ENCODE assay signal across 10 cellular contexts in the genomic region with DNA sequence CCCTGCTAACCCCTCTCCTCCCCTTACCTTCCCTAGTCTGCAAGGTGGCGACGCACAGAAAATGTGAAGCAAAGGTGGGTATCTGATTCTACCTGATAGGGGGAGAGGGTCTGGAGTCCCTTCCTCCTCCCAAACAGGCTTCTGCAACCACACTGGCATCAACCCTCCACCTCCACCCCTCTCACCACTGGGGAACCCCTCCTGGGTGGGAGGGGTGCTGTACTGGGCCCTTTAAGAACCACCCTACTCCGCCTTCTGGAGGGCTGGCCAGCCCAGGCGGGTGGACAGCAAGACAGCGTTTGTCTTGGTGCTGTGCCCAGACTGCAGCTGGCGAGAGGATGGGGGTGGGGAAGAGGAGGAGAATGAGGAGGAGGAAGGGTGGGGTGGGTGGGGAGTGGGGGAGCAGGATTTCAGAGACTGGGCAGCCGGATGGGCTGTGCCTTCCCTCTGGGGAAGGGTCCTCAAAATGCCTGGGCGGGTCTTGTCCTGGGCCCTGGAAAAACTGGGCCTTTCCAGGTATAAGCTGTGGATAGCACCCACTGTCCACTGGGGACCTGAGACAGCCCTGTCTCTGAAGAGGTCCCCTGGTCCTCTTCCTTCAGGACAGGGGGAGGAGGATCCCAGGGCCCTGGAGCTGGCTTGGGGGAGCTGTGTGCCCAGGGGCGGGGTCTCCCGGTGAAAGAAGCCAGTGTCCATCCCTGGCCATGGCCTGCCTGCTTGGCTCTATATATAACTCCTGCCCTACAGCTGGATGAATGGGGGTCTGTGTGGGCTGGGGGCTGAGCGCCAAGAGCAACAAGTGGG. TPM values are rescaled to one million over a fixed set of nuclear protein-coding genes. Genes with fewer than 3 reads are reported as not detected.
DNase-seq lines count a peak whose midpoint lies in the region; ATAC-seq and TF ChIP-seq lines count a peak whose summit lies in the region.
"Had no signal": no experiment of that assay in that cellular context is flagged by ENCODE, and none has a peak within 500 bp of the region (broad histone marks: within the 10 kb centered on the region; RNA-seq: fewer than 3 reads in every experiment).

No MANE protein-coding gene starts in this region.

- H3K9me3 Mint-ChIP-seq in activated T-cell treated with anti-CD3 and anti-CD28 coated beads, Interleukin-2, amount 50 U/mL, for 4 hours: no peaks in the 10 kb centered on the region
- no peaks in the 10 kb centered on the region for H3K9me3 Mint-ChIP-seq in T-helper 2 cell treated with Interferon-gamma antibody and Interleukin-4, amounts not matched to agents 5 μg/mL and 100 μg/mL, for 36 hours

- no peaks in the 10 kb centered on the region for H3K27me3 ChIP-seq in vagina

- TF ChIP-seq POLR2A in vagina (IDR thresholded peaks at IDR 0.05): peak in 1 of 2 donors; percentile 10

- intact Hi-C loops in vagina (cut with DNase I): no loop called here

- H3K27ac Mint-ChIP-seq in T-helper 2 cell treated with Interferon-gamma antibody and Interleukin-4, amounts not matched to agents 5 μg/mL and 100 μg/mL, for 36 hours: no peak overlapping the region

- no peaks in the 10 kb centered on the region for H3K9me3 ChIP-seq in vagina

- peaks cover 15% of the 10 kb centered on the region for H3K4me1 Mint-ChIP-seq in activated T-cell treated with anti-CD3 and anti-CD28 coated beads, Interleukin-2, amount 50 U/mL, for 4 hours (ENCODE audit: low read depth)
- H3K4me1 Mint-ChIP-seq in T-helper 2 cell treated with Interferon-gamma antibody and Interleukin-4, amounts not matched to agents 5 μg/mL and 100 μg/mL, for 36 hours (ENCODE audit: low read depth): peaks cover 14% of the 10 kb centered on the region

- no peaks in the 10 kb centered on the region for H3K27me3 Mint-ChIP-seq in activated T-cell treated with anti-CD3 and anti-CD28 coated beads, Interleukin-2, amount 50 U/mL, for 4 hours (ENCODE audit: low read depth)
- H3K27me3 Mint-ChIP-seq in T-helper 2 cell treated with Interferon-gamma antibody and Interleukin-4, amounts not matched to agents 5 μg/mL and 100 μg/mL, for 36 hours (ENCODE audit: low read depth): no peaks in the 10 kb centered on the region

- H3K4me3 Mint-ChIP-seq in activated T-cell treated with anti-CD3 and anti-CD28 coated beads, Interleukin-2, amount 50 U/mL, for 4 hours: peak overlapping the region; percentile 19
- no peak overlapping the region for H3K4me3 Mint-ChIP-seq in T-helper 2 cell treated with Interferon-gamma antibody and Interleukin-4, amounts not matched to agents 5 μg/mL and 100 μg/mL, for 36 hours

- H3K4me1 ChIP-seq in vagina: peaks cover 75% of the 10 kb centered on the region

- no peak for DNase-seq in activated T-cell treated with anti-CD3 and anti-CD28 coated beads, Interleukin-2, amount 50 U/mL, for 4 hours
- DNase-seq in activated T-cell treated with anti-CD3 and anti-CD28 coated beads for 4 hours (no peak), ecto neural progenitor cell (ENCODE audit: low spot score) (peak; percentile 50), mesenteric fat pad (ENCODE audit: low spot score) (peak; percentile 92), vagina (ENCODE audit: extremely low spot score in 2 of 2) (peak in 1 of 2 donors; percentile 95), OCI-M2 (lab: John Stamatoyannopoulos, UW; ENCODE audit: unreplicated experiment) (no peak)
- no peak for DNase-seq in activated CD4-positive, alpha-beta T cell treated with anti-CD3 and anti-CD28 coated beads for 48 hours
- no peak for DNase-seq in T-helper 2 cell treated with Interferon-gamma antibody and Interleukin-4, amounts not matched to agents 5 μg/mL and 100 μg/mL, for 36 hours (ENCODE audit: low spot score)
- DNase-seq: DND-41 had no signal

- H3K27ac ChIP-seq in vagina: peak overlapping the region; percentile 96

- no peaks in the 10 kb centered on the region for H3K36me3 Mint-ChIP-seq in activated T-cell treated with anti-CD3 and anti-CD28 coated beads, Interleukin-2, amount 50 U/mL, for 4 hours (ENCODE audit: insufficient read depth)
- no peaks in the 10 kb centered on the region for H3K36me3 Mint-ChIP-seq in T-helper 2 cell treated with Interferon-gamma antibody and Interleukin-4, amounts not matched to agents 5 μg/mL and 100 μg/mL, for 36 hours (ENCODE audit: low read depth)

- peak overlapping the region; percentile 73 to 86 for H3K4me3 ChIP-seq in vagina

- H3K36me3 ChIP-seq in vagina: peaks cover 0 to 22% of the 10 kb centered on the region in 2 donors

- no peak for ATAC-seq in activated T-cell treated with anti-CD3 and anti-CD28 coated beads, Interleukin-2, amount 50 U/mL, for 4 hours

- no peak for TF ChIP-seq CTCF in vagina (IDR thresholded peaks at IDR 0.05)

RNA-seq across cellular contexts. Expression of a gene that starts 2.8 kb away (rescaled TPM):
- total RNA-seq in activated T-cell treated with anti-CD3 and anti-CD28 coated beads, Interleukin-2, amount 50 U/mL, for 4 hours: 1 to 10 TPM in 2 of 3 donors, under 1 TPM in 1; 0.87 to 2.5 (median 2.1) TPM
- 210 TPM for total RNA-seq in mesenteric fat pad
- total RNA-seq in vagina: 235 TPM

RNA-seq across cellular contexts. Expression of a gene that starts 26.6 kb away (rescaled TPM):
- total RNA-seq in activated T-cell treated with anti-CD3 and anti-CD28 coated beads, Interleukin-2, amount 50 U/mL, for 4 hours: 10 to 100 TPM; 48.3 to 57.8 (median 50.7) TPM
- total RNA-seq in mesenteric fat pad (46.2 TPM), vagina (27.0 TPM)

RNA-seq across cellular contexts. Expression of a gene that starts 44.8 kb away (rescaled TPM):
- under 1 TPM; 0.29 to 0.43 (median 0.38) TPM for total RNA-seq in activated T-cell treated with anti-CD3 and anti-CD28 coated beads, Interleukin-2, amount 50 U/mL, for 4 hours
- 195 TPM for total RNA-seq in mesenteric fat pad
- 684 TPM for total RNA-seq in vagina
- total RNA-seq: mononuclear cell had no signal

RNA-seq across cellular contexts. Expression of a gene that starts 46.4 kb away (rescaled TPM):
- total RNA-seq in activated T-cell treated with anti-CD3 and anti-CD28 coated beads, Interleukin-2, amount 50 U/mL, for 4 hours: 100 to 1,000 TPM; 617 to 659 (median 632) TPM
- total RNA-seq in mesenteric fat pad: 393 TPM
- 339 TPM for total RNA-seq in vagina

RNA-seq across cellular contexts. Expression of a gene that starts 50.7 kb away (rescaled TPM):
- under 1 TPM; 0.15 to 0.54 (median 0.32) TPM for total RNA-seq in activated T-cell treated with anti-CD3 and anti-CD28 coated beads, Interleukin-2, amount 50 U/mL, for 4 hours
- total RNA-seq in mesenteric fat pad: not detected
- total RNA-seq in vagina: 0.74 TPM

Comparison
In these comparisons a context has a peak if more than half of its experiments do, and no peak if none do; other contexts are left out.
1. DNase-seq: peak in ecto neural progenitor cell (single experiment) and mesenteric fat pad (single experiment); none in activated T-cell treated with anti-CD3 and anti-CD28 coated beads, Interleukin-2, amount 50 U/mL, for 4 hours (single experiment), activated T-cell treated with anti-CD3 and anti-CD28 coated beads for 4 hours (single experiment), activated CD4-positive, alpha-beta T cell treated with anti-CD3 and anti-CD28 coated beads for 48 hours (single experiment), T-helper 2 cell treated with Interferon-gamma antibody and Interleukin-4, amounts not matched to agents 5 μg/mL and 100 μg/mL, for 36 hours (single experiment) and OCI-M2 (single experiment).
2. RNA of a gene that starts 2.8 kb away (total RNA-seq): 235 TPM in vagina (single experiment) and 210 TPM in mesenteric fat pad (single experiment); 0.87 to 2.5 TPM in activated T-cell treated with anti-CD3 and anti-CD28 coated beads, Interleukin-2, amount 50 U/mL, for 4 hours; every median in the first group is over 10 times any median in the second.
3. RNA of a gene that starts 44.8 kb away (total RNA-seq): 684 TPM in vagina (single experiment) and 195 TPM in mesenteric fat pad (single experiment); 0.29 to 0.43 TPM in activated T-cell treated with anti-CD3 and anti-CD28 coated beads, Interleukin-2, amount 50 U/mL, for 4 hours; every median in the first group is over 100 times any median in the second.